In genomic region chr4:17781831-17782287, GRCh38 we compare ENCODE assay signal across 10 cellular contexts. TPM values are rescaled to one million over a fixed set of nuclear protein-coding genes. Genes with fewer than 3 reads are reported as not detected.
DNase-seq lines count a peak whose midpoint lies in the region; ATAC-seq and TF ChIP-seq lines count a peak whose summit lies in the region.
"Had no signal": no experiment of that assay in that cellular context is flagged by ENCODE, and none has a peak within 500 bp of the region (broad histone marks: within the 10 kb centered on the region; RNA-seq: fewer than 3 reads in every experiment).

No MANE protein-coding gene starts in this region.

- H3K27me3 ChIP-seq in foreskin keratinocyte (peaks cover 38% of the 10 kb centered on the region), psoas muscle (ENCODE audit: insufficient read depth in 3 of 3, low read length in 2 of 3) (peaks cover 0 to 3% (median 0%) of the 10 kb centered on the region in 3 donors)

- WGBS in psoas muscle, 3 donors, result 3 to 8% (median 3%) methylated on average over 25 to 27 of the region's 27 CpGs

- peak overlapping the region; percentile 47; the same call in 1 of the 2 replicates for H3K4me3 ChIP-seq in WI38 (ENCODE audit: low read depth, low read length)
- H3K4me3 ChIP-seq in psoas muscle, result peak overlapping the region; percentile 69

- no peaks in the 10 kb centered on the region for H3K9me3 ChIP-seq in psoas muscle

- intact Hi-C loops in psoas muscle (cut with DNase I), result no loop called here

- ATAC-seq in foreskin keratinocyte (peak; percentile 9), psoas muscle (peak in 3 of 4 donors; percentile 45 to 58 (median 49)), HG03439 (IDR thresholded peaks at IDR 0.05; ENCODE audit: unreplicated experiment) (no peak)

- H3K27ac ChIP-seq in foreskin keratinocyte (no peak overlapping the region), psoas muscle (no peak overlapping the region)

- no peaks in the 10 kb centered on the region for H3K36me3 ChIP-seq in psoas muscle (ENCODE audit: insufficient read depth in 1 of 2, low read depth in 1 of 2)

- TF ChIP-seq CTCF in WI38 (IDR thresholded peaks at IDR 0.05; ENCODE audit: low read depth, low read length) (no peak), foreskin keratinocyte (conservative IDR thresholded peaks at IDR 0.05) (no peak), psoas muscle (IDR thresholded peaks at IDR 0.05) (no peak)

- DNase-seq in DMS53 (lab: John Stamatoyannopoulos, UW), result peak; percentile 43
- DNase-seq in foreskin keratinocyte, result no peak
- DNase-seq in psoas muscle, result no peak
- no peak for DNase-seq in midbrain (lab: John Stamatoyannopoulos, UW)
- DNase-seq in stimulated activated CD4-positive, alpha-beta T cell treated with anti-CD3 and anti-CD28 coated beads, Interleukin-15, amount 100 ng/mL, for 24 hours, result no peak
- DNase-seq in NCI-H510A (lab: John Stamatoyannopoulos, UW), result no peak

- H3K4me1 ChIP-seq in foreskin keratinocyte (peaks cover 4% of the 10 kb centered on the region), psoas muscle (peaks cover 3% of the 10 kb centered on the region)

RNA-seq across cellular contexts. Expression of gene FAM184B, which starts 0.4 kb away (rescaled TPM):
- not detected in 2 replicates for total RNA-seq in foreskin keratinocyte
- polyA plus RNA-seq in foreskin keratinocyte, result 0.01 TPM in 2 replicates
- total RNA-seq in psoas muscle, result 1 to 10 TPM in 2 of 4 donors, under 1 TPM in 2; 0.28 to 2.6 (median 0.75) TPM
- under 1 TPM; 0.03 to 0.51 (median 0.13) TPM for polyA plus RNA-seq in psoas muscle
- total RNA-seq: activated naive CD4-positive, alpha-beta T cell treated with anti-CD3 and anti-CD28 coated beads, Interleukin-2, amount 50 U/mL, for 72 hours; SK-MEL-5 had no signal

RNA-seq across cellular contexts. Expression of gene DCAF16, which starts 28.7 kb away (rescaled TPM):
- total RNA-seq in foreskin keratinocyte, result 10.7 and 14.3 TPM in 2 replicates
- polyA plus RNA-seq in foreskin keratinocyte, result 2.6 and 3.7 TPM in 2 replicates
- total RNA-seq in psoas muscle, result 10 to 100 TPM; 10.4 to 14.8 (median 13.0) TPM
- 1 to 10 TPM; 3.7 to 6.1 (median 4.5) TPM for polyA plus RNA-seq in psoas muscle

RNA-seq across cellular contexts. Expression of gene NCAPG, which starts 28.9 kb away (rescaled TPM):
- total RNA-seq in foreskin keratinocyte, result 43.4 and 55.2 TPM in 2 replicates
- 19.2 and 23.4 TPM in 2 replicates for polyA plus RNA-seq in foreskin keratinocyte
- total RNA-seq in psoas muscle, result under 1 TPM; 0.30 to 0.44 (median 0.41) TPM
- under 1 TPM; 0.13 to 0.30 (median 0.14) TPM for polyA plus RNA-seq in psoas muscle

Comparison
In these comparisons a context has a peak if more than half of its experiments do, and no peak if none do; other contexts are left out.
1. RNA of gene NCAPG, which starts 28.9 kb away (total RNA-seq): 43.4 to 55.2 TPM in foreskin keratinocyte; 0.30 to 0.44 TPM in psoas muscle; every median in the first group is over 10 times any median in the second.